9 cellular contexts compared by ENCODE assay signal in the genomic region with DNA sequence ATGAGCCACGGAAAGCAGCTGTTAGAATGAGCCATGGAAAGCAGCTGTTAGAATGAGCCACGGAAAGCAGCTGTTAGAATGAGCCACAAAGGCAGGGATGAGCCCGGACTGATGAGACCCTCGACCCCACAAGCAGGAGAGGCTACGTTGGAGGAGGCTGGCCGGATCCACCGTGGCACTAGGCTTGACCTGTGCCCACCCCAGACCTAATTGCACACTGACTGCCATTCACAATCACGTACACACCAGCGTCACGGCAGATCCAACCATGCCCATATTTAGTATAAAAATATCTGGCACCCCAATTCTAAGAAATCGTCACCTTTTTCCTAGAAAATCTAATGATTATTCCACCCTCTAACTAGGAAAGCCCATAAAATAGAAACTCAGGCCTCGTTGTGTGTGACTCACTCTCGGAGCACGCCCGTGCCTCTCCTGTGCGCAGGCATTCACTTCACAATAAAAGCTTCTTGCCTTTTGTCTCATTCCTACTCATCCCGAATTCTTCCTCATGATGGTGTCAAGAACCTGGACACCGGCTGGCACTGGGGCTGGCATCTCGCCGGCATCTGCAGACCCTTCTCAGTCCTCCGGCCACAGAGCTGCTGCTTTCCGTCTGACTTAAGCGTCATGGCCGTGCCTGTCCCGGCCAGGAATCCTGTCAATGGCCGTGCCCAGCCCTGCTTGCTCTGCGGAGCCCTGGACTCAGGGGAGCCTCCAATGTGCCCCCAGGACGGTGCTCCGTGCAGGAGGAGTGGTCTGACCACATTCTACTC. TPM values are rescaled to one million over a fixed set of nuclear protein-coding genes. Genes with fewer than 3 reads are reported as not detected.
DNase-seq lines count a peak whose midpoint lies in the region; TF ChIP-seq lines count a peak whose summit lies in the region.
"Had no signal": no experiment of that assay in that cellular context is flagged by ENCODE, and none has a peak within 500 bp of the region (broad histone marks: within the 10 kb centered on the region; RNA-seq: fewer than 3 reads in every experiment).

No MANE protein-coding gene starts in this region.

- H3K36me3 ChIP-seq in kidney epithelial cell (ENCODE audit: control insufficient read depth, insufficient read depth, low read length) (no peaks in the 10 kb centered on the region), uterus (no peaks in the 10 kb centered on the region)

- H3K4me3 Mint-ChIP-seq in activated CD4-positive, alpha-beta T cell treated with anti-CD3 and anti-CD28 coated beads, Interleukin-2, amount 10 ng/mL, durations not matched to agents 7 days and 5 days: no peak overlapping the region
- H3K4me3 Mint-ChIP-seq: T-helper 1 cell treated with Interleukin-12 subunit alpha and Interleukin-12 subunit beta and Interleukin-4 antibody, amounts not matched to agents 30 μg/mL and 1 μg/mL, for 36 hours had no signal

- H3K27me3 ChIP-seq in kidney epithelial cell (ENCODE audit: control insufficient read depth, insufficient read depth, low read length) (peaks cover 13% of the 10 kb centered on the region), uterus (no peaks in the 10 kb centered on the region)

- H3K4me3 ChIP-seq in kidney epithelial cell (ENCODE audit: low read depth, low read length) (no peak overlapping the region), uterus (peak overlapping the region; percentile 34 to 43)

- H3K27me3 Mint-ChIP-seq in activated CD4-positive, alpha-beta T cell treated with anti-CD3 and anti-CD28 coated beads, Interleukin-2, amount 10 ng/mL, durations not matched to agents 7 days and 5 days: no peaks in the 10 kb centered on the region

- H3K36me3 Mint-ChIP-seq in activated CD4-positive, alpha-beta T cell treated with anti-CD3 and anti-CD28 coated beads, Interleukin-2, amount 10 ng/mL, durations not matched to agents 7 days and 5 days (ENCODE audit: low read depth): no peaks in the 10 kb centered on the region

- TF ChIP-seq CTCF in kidney epithelial cell (IDR thresholded peaks at IDR 0.05; ENCODE audit: insufficient read depth, low read length, poor library complexity, severe bottlenecking): no peak
- TF ChIP-seq CTCF in uterus (IDR thresholded peaks at IDR 0.05): no peak
- TF ChIP-seq CTCF in GM10266 (IDR thresholded peaks at IDR 0.05; ENCODE audit: control insufficient read depth, insufficient read depth, low read depth, missing control alignments): no peak

- CTCF ChIA-PET in activated CD4-positive, alpha-beta T cell treated with anti-CD3 and anti-CD28 coated beads, Interleukin-2, amount 10 ng/mL, durations not matched to agents 7 days and 5 days (lab: Charles Lee): interaction anchor here (1.2 to 1.9 kb wide), 4 partner anchors 12 to 103 kb away, joined by 3 to 5 read pairs (median 3); no protein-coding TSS in a partner anchor

- POLR2A ChIA-PET in activated CD4-positive, alpha-beta T cell treated with anti-CD3 and anti-CD28 coated beads, Interleukin-2, amount 10 ng/mL, durations not matched to agents 7 days and 5 days (lab: Charles Lee): no interaction called here

- peaks cover 0 to 8% of the 10 kb centered on the region in 2 donors for H3K4me1 ChIP-seq in uterus

- H3K27ac ChIP-seq in uterus: peak overlapping the region; percentile 80 to 82

- DNase-seq in activated CD4-positive, alpha-beta T cell treated with anti-CD3 and anti-CD28 coated beads, Interleukin-2, amount 10 ng/mL, durations not matched to agents 7 days and 5 days: no peak
- DNase-seq in activated CD4-positive, alpha-beta T cell treated with anti-CD3 and anti-CD28 coated beads, Interleukin-2, amount 50 U/mL, for 1 hour: no peak
- peak; percentile 84 for DNase-seq in astrocyte of the hippocampus (ENCODE audit: low read depth, low spot score)
- peak; percentile 31 for DNase-seq in kidney epithelial cell (ENCODE audit: low read depth)
- peak; percentile 66 to 75 for DNase-seq in uterus
- no peak for DNase-seq in GM10266 (ENCODE audit: extremely low spot score)
- DNase-seq in central memory CD4-positive, alpha-beta T cell: no peak
- DNase-seq in iPS-NIHi7 (ENCODE audit: extremely low spot score): no peak

- TF ChIP-seq POLR2A in uterus (IDR thresholded peaks at IDR 0.05): peak in 1 of 2 donors; percentile 12

- H3K4me1 Mint-ChIP-seq in activated CD4-positive, alpha-beta T cell treated with anti-CD3 and anti-CD28 coated beads, Interleukin-2, amount 10 ng/mL, durations not matched to agents 7 days and 5 days: peaks cover 31% of the 10 kb centered on the region

- H3K27ac Mint-ChIP-seq in activated CD4-positive, alpha-beta T cell treated with anti-CD3 and anti-CD28 coated beads, Interleukin-2, amount 10 ng/mL, durations not matched to agents 7 days and 5 days: peak overlapping the region; percentile 52
- H3K27ac Mint-ChIP-seq: T-helper 1 cell treated with Interleukin-12 subunit alpha and Interleukin-12 subunit beta and Interleukin-4 antibody, amounts not matched to agents 30 μg/mL and 1 μg/mL, for 36 hours had no signal

- H3K9me3 Mint-ChIP-seq in activated CD4-positive, alpha-beta T cell treated with anti-CD3 and anti-CD28 coated beads, Interleukin-2, amount 10 ng/mL, durations not matched to agents 7 days and 5 days: peaks cover 4% of the 10 kb centered on the region
- H3K9me3 Mint-ChIP-seq: T-helper 1 cell treated with Interleukin-12 subunit alpha and Interleukin-12 subunit beta and Interleukin-4 antibody, amounts not matched to agents 30 μg/mL and 1 μg/mL, for 36 hours had no signal

- intact Hi-C loops in uterus (cut with DNase I; ENCODE audit: low total_unique reads): no loop called here

- no peaks in the 10 kb centered on the region for H3K9me3 ChIP-seq in uterus

RNA-seq across cellular contexts. Expression of gene SECTM1, which starts 5.5 kb away (rescaled TPM):
- 10 to 100 TPM; 16.4 TPM for total RNA-seq in activated CD4-positive, alpha-beta T cell treated with anti-CD3 and anti-CD28 coated beads, Interleukin-2, amount 10 ng/mL, durations not matched to agents 7 days and 5 days
- total RNA-seq in kidney epithelial cell (0.07 TPM in 1 of 2 replicates, not detected in the other), uterus (10 to 100 TPM in 2 of 4 donors, 1 to 10 TPM in 2; 3.5 to 29.4 (median 9.0) TPM)

RNA-seq across cellular contexts. Expression of gene TEX19, which starts 20.0 kb away (rescaled TPM):
- under 1 TPM in 1 of 2 experiments, not detected in 1; 0.10 TPM for total RNA-seq in activated CD4-positive, alpha-beta T cell treated with anti-CD3 and anti-CD28 coated beads, Interleukin-2, amount 10 ng/mL, durations not matched to agents 7 days and 5 days
- total RNA-seq in kidney epithelial cell (not detected in 2 replicates), uterus (not detected)

RNA-seq across cellular contexts. Expression of gene CD7, which starts 21.6 kb away (rescaled TPM):
- total RNA-seq in activated CD4-positive, alpha-beta T cell treated with anti-CD3 and anti-CD28 coated beads, Interleukin-2, amount 10 ng/mL, durations not matched to agents 7 days and 5 days: 100 to 1,000 TPM; 285 to 292 TPM
- 0.21 TPM in 1 of 2 replicates, not detected in the other for total RNA-seq in kidney epithelial cell
- 1 to 10 TPM in 2 of 4 donors, not detected in 2; 2.1 to 4.1 TPM for total RNA-seq in uterus

RNA-seq across cellular contexts. Expression of gene UTS2R, which starts 32.5 kb away (rescaled TPM):
- total RNA-seq in activated CD4-positive, alpha-beta T cell treated with anti-CD3 and anti-CD28 coated beads, Interleukin-2, amount 10 ng/mL, durations not matched to agents 7 days and 5 days: not detected
- total RNA-seq in kidney epithelial cell (not detected in 2 replicates), uterus (not detected)

Comparison
In these comparisons a context has a peak if more than half of its experiments do, and no peak if none do; other contexts are left out.
1. DNase-seq: peak in astrocyte of the hippocampus (single experiment), kidney epithelial cell (single experiment) and uterus (2 of 2); none in activated CD4-positive, alpha-beta T cell treated with anti-CD3 and anti-CD28 coated beads, Interleukin-2, amount 10 ng/mL, durations not matched to agents 7 days and 5 days (single experiment), activated CD4-positive, alpha-beta T cell treated with anti-CD3 and anti-CD28 coated beads, Interleukin-2, amount 50 U/mL, for 1 hour (single experiment), GM10266 (single experiment), central memory CD4-positive, alpha-beta T cell (single experiment) and iPS-NIHi7 (single experiment).
2. RNA of gene CD7, which starts 21.6 kb away (total RNA-seq): 285 to 292 TPM in activated CD4-positive, alpha-beta T cell treated with anti-CD3 and anti-CD28 coated beads, Interleukin-2, amount 10 ng/mL, durations not matched to agents 7 days and 5 days; 2.1 to 4.1 TPM in uterus and 0.21 TPM in kidney epithelial cell; every median in the first group is over 10 times any median in the second.